In the genomic region with DNA sequence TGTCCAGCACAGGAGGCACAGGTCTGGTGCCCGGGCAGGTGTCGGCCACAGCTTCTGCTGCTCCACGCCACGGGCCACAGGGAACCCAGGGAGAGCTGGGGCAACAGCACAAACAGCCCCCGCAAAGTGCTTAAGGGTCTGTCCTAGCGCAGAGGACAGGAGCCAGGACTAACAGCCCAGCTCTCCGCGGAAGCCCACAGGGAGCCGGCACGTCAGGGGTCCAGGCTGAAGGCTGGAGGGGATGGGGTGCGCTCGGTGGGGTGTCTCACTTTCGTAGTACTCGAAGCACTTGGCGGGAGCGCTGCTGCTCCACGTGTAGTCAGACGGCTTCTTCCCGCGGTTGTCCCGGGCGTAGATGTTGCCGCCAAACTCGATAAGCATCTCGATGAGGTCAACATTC, we compare ENCODE assay signal across 27 cellular contexts.
"Had no signal": no experiment of that assay in that cellular context is flagged by ENCODE, and none has a peak within 500 bp of the region (broad histone marks: within the 10 kb centered on the region; RNA-seq: fewer than 3 reads in every experiment).

No MANE protein-coding gene starts in this region.

- H3K4me3 ChIP-seq: body of pancreas, esophagus muscularis mucosa, gastrocnemius medialis had no signal

- H3K27ac ChIP-seq: body of pancreas, esophagus muscularis mucosa, foreskin keratinocyte, gastrocnemius medialis had no signal

- FAIRE-seq: colon had no signal

- H3K9me3 ChIP-seq: body of pancreas, esophagus muscularis mucosa, gastrocnemius medialis had no signal

- DNase-seq: activated CD4-positive, alpha-beta memory T cell treated with anti-CD3 and anti-CD28 coated beads, Interleukin-2, amount 10 ng/mL, durations not matched to agents 7 days and 5 days; activated CD4-positive, alpha-beta T cell treated with anti-CD3 and anti-CD28 coated beads for 1 hour; activated CD4-positive, alpha-beta T cell treated with anti-CD3 and anti-CD28 coated beads for 4 hours; activated CD4-positive, alpha-beta T cell treated with anti-CD3 and anti-CD28 coated beads, Interleukin-2, amount 10 ng/mL, durations not matched to agents 7 days and 5 days; activated CD4-positive, alpha-beta T cell treated with anti-CD3 and anti-CD28 coated beads, Interleukin-2, amount 50 U/mL, for 4 hours; activated CD8-positive, alpha-beta memory T cell treated with anti-CD3 and anti-CD28 coated beads, Interleukin-2, amount 50 U/mL, for 48 hours; activated gamma-delta T cell; activated naive CD4-positive, alpha-beta T cell; activated naive CD4-positive, alpha-beta T cell treated with anti-CD3 and anti-CD28 coated beads, Interleukin-2, amount 10 ng/mL, durations not matched to agents 7 days and 5 days; activated naive CD8-positive, alpha-beta T cell treated with anti-CD3 and anti-CD28 coated beads, Interleukin-2, amount 10 ng/mL, durations not matched to agents 7 days and 5 days; activated T-cell treated with anti-CD3 and anti-CD28 coated beads for 4 hours; activated T-cell treated with anti-CD3 and anti-CD28 coated beads, Interleukin-2, amount 50 U/mL, for 24 hours; activated T-cell treated with anti-CD3 and anti-CD28 coated beads, Interleukin-2, amount 50 U/mL, for 72 hours; anterior cingulate cortex; body of pancreas; caudate nucleus; cortex of kidney; dermis blood vessel endothelial cell; effector CD4-positive, alpha-beta T cell; effector memory CD8-positive, alpha-beta T cell; erythroblast; foreskin keratinocyte; gastrocnemius medialis; T-helper 2 cell had no signal

- ATAC-seq: activated naive CD4-positive, alpha-beta T cell treated with anti-CD3 and anti-CD28 coated beads, Interleukin-2, amount 50 U/mL, for 72 hours; activated T-cell treated with anti-CD3 and anti-CD28 coated beads, Interleukin-2, amount 50 U/mL, for 72 hours; body of pancreas; effector memory CD8-positive, alpha-beta T cell; foreskin keratinocyte; gastrocnemius medialis had no signal

- H3K27me3 ChIP-seq: body of pancreas, esophagus muscularis mucosa, foreskin keratinocyte, gastrocnemius medialis had no signal

- H3K4me1 ChIP-seq: foreskin keratinocyte had no signal
